6 cellular contexts compared by ENCODE assay signal in genomic region chr14:22819191-22819988, GRCh38. TPM values are rescaled to one million over a fixed set of nuclear protein-coding genes. Genes with fewer than 3 reads are reported as not detected.
DNase-seq lines count a peak whose midpoint lies in the region; ATAC-seq, FAIRE-seq and TF ChIP-seq lines count a peak whose summit lies in the region.

No MANE protein-coding gene starts in this region.

- TF ChIP-seq EP300 in H1 (IDR thresholded peaks at IDR 0.05; ENCODE audit: borderline replicate concordance in 1 of 2, low read depth in 2 of 2, low read length in 2 of 2) (no peak), sigmoid colon (IDR thresholded peaks at IDR 0.05) (no peak)

- no peak overlapping the region for H4K5ac ChIP-seq in H1 (ENCODE audit: insufficient read length, low read depth, low read length)

- H3K56ac ChIP-seq in H1 (replicated peaks; ENCODE audit: insufficient read length, low read depth, low read length), result no peak overlapping the region

- peaks cover 12% of the 10 kb centered on the region for H3K23me2 ChIP-seq in H1 (ENCODE audit: low read depth, low read length)

- DNase-seq in activated naive CD4-positive, alpha-beta T cell treated with anti-CD3 and anti-CD28 coated beads, Interleukin-2, amount 50 U/mL, for 16 hours, result no peak
- peak in 1 of 2 experiments; percentile 68 for DNase-seq in H1 (ENCODE audit: low read depth in 1 of 2, low spot score in 2 of 2)
- DNase-seq in sigmoid colon, result peak; percentile 74
- DNase-seq in activated CD4-positive, CD25-positive, alpha-beta regulatory T cell (lab: John Stamatoyannopoulos, UW), result no peak
- no peak for DNase-seq in T-cell

- no peak overlapping the region for H3K4ac ChIP-seq in H1 (replicated peaks; ENCODE audit: insufficient read length, low read depth, low read length)

- H3K36me3 ChIP-seq in H1 (ENCODE audit: control insufficient read depth in 2 of 4, insufficient read depth in 4 of 4, low read length in 3 of 4), result no peaks in the 10 kb centered on the region
- no peaks in the 10 kb centered on the region for H3K36me3 ChIP-seq in sigmoid colon

- FAIRE-seq in H1 (lab: Jason Lieb, UNC), result no peak

- H3K27ac Mint-ChIP-seq in activated naive CD4-positive, alpha-beta T cell treated with anti-CD3 and anti-CD28 coated beads, Interleukin-2, amount 50 U/mL, for 24 hours, result peak overlapping the region; percentile 42
- H3K27ac Mint-ChIP-seq in T-cell, result no peak overlapping the region

- H3K9ac ChIP-seq in H1 (replicated peaks in 1 of 4; ENCODE audit: extremely low read depth in 1 of 4, low read depth in 3 of 4, low read length in 3 of 4), result no peak overlapping the region

- H3K4me3 ChIP-seq in H1 (ENCODE audit: extremely low read depth in 1 of 4, insufficient read depth in 2 of 4, low read depth in 3 of 4, low read length in 4 of 4), result peak overlapping the region; percentile 5 to 50 (median 24); a peak in 4 of 8 replicates
- peak overlapping the region in 3 of 4 donors; percentile 24 to 33 (median 30) for H3K4me3 ChIP-seq in sigmoid colon

- H3K27me3 ChIP-seq in H1 (replicated peaks in 1 of 4; ENCODE audit: control insufficient read depth in 3 of 4, extremely low read depth in 1 of 4, insufficient read depth in 3 of 4, low read length in 3 of 4) (no peaks in the 10 kb centered on the region), sigmoid colon (no peaks in the 10 kb centered on the region)

- H2AK5ac ChIP-seq in H1 (ENCODE audit: low read depth, low read length), result no peak overlapping the region

- H3K9me3 ChIP-seq in H1 (ENCODE audit: insufficient read depth in 2 of 2, low read depth in 1 of 2, low read length in 1 of 2), result no peaks in the 10 kb centered on the region
- no peaks in the 10 kb centered on the region for H3K9me3 ChIP-seq in sigmoid colon

- WGBS in H1 (ENCODE audit: extremely low coverage in 1 of 2, insufficient coverage in 1 of 2, insufficient read length in 1 of 2, insufficient replicate concordance in 2 of 2, low coverage in 1 of 2, low lambda C conversion rate in 2 of 2, missing lambda C conversion rate in 1 of 2), 2 experiments, result 30% methylated on average over 6 of the region's 9 CpGs; no CpG with 5 or more reads in 1 of the 2 experiments
- WGBS in sigmoid colon, 2 donors, result 20 to 23% methylated on average over 9 of the region's 9 CpGs

- H3K14ac ChIP-seq in H1 (ENCODE audit: insufficient read length), result no peak overlapping the region

- no peaks in the 10 kb centered on the region for H3K27me3 Mint-ChIP-seq in activated naive CD4-positive, alpha-beta T cell treated with anti-CD3 and anti-CD28 coated beads, Interleukin-2, amount 50 U/mL, for 24 hours
- H3K27me3 Mint-ChIP-seq in T-cell, result peaks cover 6 to 13% of the 10 kb centered on the region in 2 donors

- CTCF ChIA-PET in H1 (lab: Charles Lee; ENCODE audit: partially characterized antibody) (interaction anchor here (0.9 to 53.1 kb wide), 17 partner anchors 8 to 263 kb away, joined by 3 to 1562 read pairs (median 4); partner anchors contain the start of genes ABHD4, LRP10, MMP14 and REM2), T-cell (lab: Charles Lee) (interaction anchor here (0.6 to 1.2 kb wide), 4 partner anchors 22 to 167 kb away, joined by 3 to 5 read pairs (median 3); no protein-coding TSS in a partner anchor)

- intact Hi-C loops in sigmoid colon (cut with DNase I), result no loop called here

- H3K27ac ChIP-seq in H1 (ENCODE audit: low read depth, low read length), result no peak overlapping the region
- H3K27ac ChIP-seq in sigmoid colon, result peak overlapping the region; percentile 58 to 63 (median 60)

- no peaks in the 10 kb centered on the region for H3K79me2 ChIP-seq in H1 (ENCODE audit: control insufficient read depth in 1 of 2, insufficient read depth in 2 of 2, low read length in 2 of 2)

- no peak overlapping the region for H3K23ac ChIP-seq in H1 (ENCODE audit: insufficient read length)

- peak overlapping the region; percentile 61; the same call in 1 of the 2 replicates for H2AFZ ChIP-seq in H1 (ENCODE audit: low read length)

- ATAC-seq in T-cell (replicated peaks in 1 of 4), result no peak

- no peaks in the 10 kb centered on the region for H3K79me1 ChIP-seq in H1 (ENCODE audit: low read depth, low read length)

- no peak overlapping the region for H4K91ac ChIP-seq in H1 (replicated peaks; ENCODE audit: insufficient read length, low read length)

- TF ChIP-seq RAD21 in H1 (IDR thresholded peaks at IDR 0.05 in 1 of 2, conservative IDR thresholded peaks at IDR 0.05 in 1 of 2; ENCODE audit: low read depth in 2 of 2, low read length in 2 of 2), result no peak

- peak overlapping the region; percentile 48; the same call in 1 of the 2 replicates for H2BK15ac ChIP-seq in H1 (ENCODE audit: low read length)

- H3K18ac ChIP-seq in H1 (ENCODE audit: extremely low read depth, low read length), result peak overlapping the region; percentile 36

- H3K4me1 ChIP-seq in H1 (replicated peaks in 1 of 4; ENCODE audit: control insufficient read depth in 3 of 4, insufficient read depth in 4 of 4, low read length in 3 of 4), result peaks cover 16 to 36% (median 24%) of the 10 kb centered on the region in 4 experiments
- peaks cover 0 to 31% (median 26%) of the 10 kb centered on the region in 4 donors for H3K4me1 ChIP-seq in sigmoid colon

- peaks cover 28% of the 10 kb centered on the region for H3K4me1 Mint-ChIP-seq in activated naive CD4-positive, alpha-beta T cell treated with anti-CD3 and anti-CD28 coated beads, Interleukin-2, amount 50 U/mL, for 24 hours
- H3K4me1 Mint-ChIP-seq in T-cell, result peaks cover 21 to 26% (median 23%) of the 10 kb centered on the region in 3 donors

- no peaks in the 10 kb centered on the region for H4K20me1 ChIP-seq in H1 (replicated peaks in 1 of 2; ENCODE audit: control insufficient read depth in 1 of 2, insufficient read depth in 2 of 2, low read length in 2 of 2)

- peak overlapping the region; percentile 66; the same call in 1 of the 2 replicates for H4K8ac ChIP-seq in H1 (ENCODE audit: extremely low read depth, insufficient read depth, low read length)

- peak in 1 of 2 experiments; percentile 65; a peak in 1 of 3 replicates for TF ChIP-seq POLR2A in H1 (IDR thresholded peaks at IDR 0.05; ENCODE audit: control extremely low read depth in 1 of 2, low read depth in 2 of 2, low read length in 2 of 2)
- TF ChIP-seq POLR2A in sigmoid colon (IDR thresholded peaks at IDR 0.05), result no peak

- no peak overlapping the region for H3K4me3 Mint-ChIP-seq in activated naive CD4-positive, alpha-beta T cell treated with anti-CD3 and anti-CD28 coated beads, Interleukin-2, amount 50 U/mL, for 24 hours
- no peak overlapping the region for H3K4me3 Mint-ChIP-seq in T-cell

- 0 out of 2 replicates have a peak overlapping the region, but pooled peaks have one; percentile 34 for H2BK20ac ChIP-seq in H1 (ENCODE audit: low read length)

- H2BK5ac ChIP-seq in H1 (ENCODE audit: low read depth, low read length), result peak overlapping the region; percentile 80

- H3K4me2 ChIP-seq in H1 (ENCODE audit: insufficient read depth in 1 of 2, low read depth in 2 of 2, low read length in 2 of 2), result peak overlapping the region; percentile 64 to 70

- no peaks in the 10 kb centered on the region for H3K36me3 Mint-ChIP-seq in activated naive CD4-positive, alpha-beta T cell treated with anti-CD3 and anti-CD28 coated beads, Interleukin-2, amount 50 U/mL, for 24 hours
- no peaks in the 10 kb centered on the region for H3K36me3 Mint-ChIP-seq in T-cell

- H2BK120ac ChIP-seq in H1 (replicated peaks; ENCODE audit: low read depth, low read length), result no peak overlapping the region

- TF ChIP-seq CTCF in H1 (IDR thresholded peaks at IDR 0.05; ENCODE audit: control extremely low read depth in 1 of 3, insufficient read depth in 1 of 3, low read depth in 1 of 3, low read length in 3 of 3) (no peak), sigmoid colon (IDR thresholded peaks at IDR 0.05) (no peak)

- no peaks in the 10 kb centered on the region for H3K9me3 Mint-ChIP-seq in activated naive CD4-positive, alpha-beta T cell treated with anti-CD3 and anti-CD28 coated beads, Interleukin-2, amount 50 U/mL, for 24 hours
- H3K9me3 Mint-ChIP-seq in T-cell, result no peaks in the 10 kb centered on the region

- POLR2A ChIA-PET in H1 (lab: Charles Lee; ENCODE audit: partially characterized antibody), result interaction anchor here (0.6 to 7.1 kb wide), 10 partner anchors 11 to 230 kb away, joined by 3 to 136 read pairs (median 4); partner anchors contain the start of genes MMP14 and OXA1L
- POLR2A ChIA-PET in T-cell (lab: Charles Lee), result no interaction called here

- H2BK12ac ChIP-seq in H1 (ENCODE audit: low read depth, low read length), result peak overlapping the region; percentile 3; the same call in 1 of the 2 replicates

RNA-seq across cellular contexts. Expression of gene SLC7A7, which starts 4.2 kb away (rescaled TPM):
- 5.8 and 6.3 TPM in 2 replicates for total RNA-seq in H1 (2021; fragmentation: NEBNext Ultra II Directional; extraction: Animal tissue kit (Norgen Biotek cat#: 25700))
- polyA plus RNA-seq in H1 (2011; rRNA removed), result 14.9 and 15.0 TPM in 2 replicates
- polyA plus RNA-seq in H1 (2011; cell fraction: cytosol; rRNA removed), result 10.3 TPM
- polyA plus RNA-seq in H1 (2011; cell fraction: nucleus; rRNA removed), result 8.1 TPM
- 5.0 to 6.8 TPM (median 5.6 TPM) in 4 replicates for polyA plus RNA-seq in H1 (2012, experiment 1 of 2)
- polyA plus RNA-seq in H1 (2012, experiment 2 of 2), result 4.1 TPM
- polyA plus RNA-seq in H1 (2013, experiment 1 of 2), result 7.1 TPM
- 7.1 TPM for polyA plus RNA-seq in H1 (2013, experiment 2 of 2)
- 11.7 and 13.5 TPM in 2 replicates for polyA minus RNA-seq in H1 (2011; rRNA and poly(A)+ RNA removed)
- polyA minus RNA-seq in H1 (2011; cell fraction: cytosol; rRNA and poly(A)+ RNA removed), result 3.2 TPM
- polyA minus RNA-seq in H1 (2011; cell fraction: nucleus; rRNA and poly(A)+ RNA removed), result 5.0 TPM
- total RNA-seq in sigmoid colon, result 10 to 100 TPM; 16.1 to 23.5 (median 16.5) TPM
- 10 to 100 TPM; 15.6 to 22.7 (median 16.4) TPM for polyA plus RNA-seq in sigmoid colon
- 1 to 10 TPM in 2 of 5 donors, under 1 TPM in 2, not detected in 1; 0.75 to 1.8 (median 0.98) TPM for total RNA-seq in T-cell

RNA-seq across cellular contexts. Expression of gene MRPL52, which starts 10.3 kb away (rescaled TPM):
- 172 and 176 TPM in 2 replicates for total RNA-seq in H1 (2021; fragmentation: NEBNext Ultra II Directional; extraction: Animal tissue kit (Norgen Biotek cat#: 25700))
- polyA plus RNA-seq in H1 (2011; rRNA removed), result 70.5 and 109 TPM in 2 replicates
- 108 TPM for polyA plus RNA-seq in H1 (2011; cell fraction: cytosol; rRNA removed)
- 74.0 TPM for polyA plus RNA-seq in H1 (2011; cell fraction: nucleus; rRNA removed)
- 186 to 208 TPM (median 197 TPM) in 4 replicates for polyA plus RNA-seq in H1 (2012, experiment 1 of 2)
- 516 TPM for polyA plus RNA-seq in H1 (2012, experiment 2 of 2)
- polyA plus RNA-seq in H1 (2013, experiment 1 of 2), result 328 TPM
- polyA plus RNA-seq in H1 (2013, experiment 2 of 2), result 334 TPM
- polyA minus RNA-seq in H1 (2011; rRNA and poly(A)+ RNA removed), result 9.8 and 12.4 TPM in 2 replicates
- 41.0 TPM for polyA minus RNA-seq in H1 (2011; cell fraction: cytosol; rRNA and poly(A)+ RNA removed)
- polyA minus RNA-seq in H1 (2011; cell fraction: nucleus; rRNA and poly(A)+ RNA removed), result 34.9 TPM
- 100 to 1,000 TPM in 1 of 4 donors, 10 to 100 TPM in 3; 54.6 to 333 (median 58.3) TPM for total RNA-seq in sigmoid colon
- polyA plus RNA-seq in sigmoid colon, result 100 to 1,000 TPM in 2 of 3 donors, 10 to 100 TPM in 1; 64.3 to 117 (median 105) TPM
- total RNA-seq in T-cell, result 10 to 100 TPM; 36.5 to 70.1 (median 62.2) TPM

RNA-seq across cellular contexts. Expression of gene MMP14, which starts 17.0 kb away (rescaled TPM):
- total RNA-seq in H1 (2021; fragmentation: NEBNext Ultra II Directional; extraction: Animal tissue kit (Norgen Biotek cat#: 25700)), result 83.1 and 86.8 TPM in 2 replicates
- polyA plus RNA-seq in H1 (2011; rRNA removed) (58.2 and 81.6 TPM in 2 replicates), sigmoid colon (10 to 100 TPM; 21.0 to 85.4 (median 33.5) TPM)
- 61.6 TPM for polyA plus RNA-seq in H1 (2011; cell fraction: cytosol; rRNA removed)
- polyA plus RNA-seq in H1 (2011; cell fraction: nucleus; rRNA removed), result 147 TPM
- 54.3 to 67.5 TPM (median 63.3 TPM) in 4 replicates for polyA plus RNA-seq in H1 (2012, experiment 1 of 2)
- polyA plus RNA-seq in H1 (2012, experiment 2 of 2), result 60.0 TPM
- 277 TPM for polyA plus RNA-seq in H1 (2013, experiment 1 of 2)
- polyA plus RNA-seq in H1 (2013, experiment 2 of 2), result 290 TPM
- 46.1 and 61.0 TPM in 2 replicates for polyA minus RNA-seq in H1 (2011; rRNA and poly(A)+ RNA removed)
- 28.2 TPM for polyA minus RNA-seq in H1 (2011; cell fraction: cytosol; rRNA and poly(A)+ RNA removed)
- polyA minus RNA-seq in H1 (2011; cell fraction: nucleus; rRNA and poly(A)+ RNA removed), result 24.5 TPM
- total RNA-seq in sigmoid colon (100 to 1,000 TPM in 3 of 4 donors, 10 to 100 TPM in 1; 86.6 to 140 (median 115) TPM), T-cell (1 to 10 TPM; 1.9 to 3.7 (median 2.3) TPM)

RNA-seq across cellular contexts. Expression of gene LRP10, which starts 52.1 kb away (rescaled TPM):
- 15.6 and 15.7 TPM in 2 replicates for total RNA-seq in H1 (2021; fragmentation: NEBNext Ultra II Directional; extraction: Animal tissue kit (Norgen Biotek cat#: 25700))
- polyA plus RNA-seq in H1 (2011; rRNA removed) (12.4 and 22.8 TPM in 2 replicates), sigmoid colon (100 to 1,000 TPM in 1 of 3 donors, 10 to 100 TPM in 2; 34.4 to 139 (median 42.6) TPM)
- 10.6 TPM for polyA plus RNA-seq in H1 (2011; cell fraction: cytosol; rRNA removed)
- polyA plus RNA-seq in H1 (2011; cell fraction: nucleus; rRNA removed), result 21.0 TPM
- 10.6 to 17.3 TPM (median 14.7 TPM) in 4 replicates for polyA plus RNA-seq in H1 (2012, experiment 1 of 2)
- polyA plus RNA-seq in H1 (2012, experiment 2 of 2), result 13.0 TPM
- polyA plus RNA-seq in H1 (2013, experiment 1 of 2), result 15.4 TPM
- 15.6 TPM for polyA plus RNA-seq in H1 (2013, experiment 2 of 2)
- 21.1 and 22.8 TPM in 2 replicates for polyA minus RNA-seq in H1 (2011; rRNA and poly(A)+ RNA removed)
- polyA minus RNA-seq in H1 (2011; cell fraction: cytosol; rRNA and poly(A)+ RNA removed), result 13.1 TPM
- polyA minus RNA-seq in H1 (2011; cell fraction: nucleus; rRNA and poly(A)+ RNA removed), result 11.9 TPM
- total RNA-seq in sigmoid colon (100 to 1,000 TPM in 2 of 4 donors, 10 to 100 TPM in 2; 75.3 to 124 (median 95.1) TPM), T-cell (100 to 1,000 TPM in 1 of 5 donors, 10 to 100 TPM in 4; 67.0 to 103 (median 89.9) TPM)

RNA-seq across cellular contexts. Expression of gene OXA1L, which starts 52.9 kb away (rescaled TPM):
- total RNA-seq in H1 (2021; fragmentation: NEBNext Ultra II Directional; extraction: Animal tissue kit (Norgen Biotek cat#: 25700)), result 125 and 129 TPM in 2 replicates
- polyA plus RNA-seq in H1 (2011; rRNA removed), result 163 and 199 TPM in 2 replicates
- 161 TPM for polyA plus RNA-seq in H1 (2011; cell fraction: cytosol; rRNA removed)
- polyA plus RNA-seq in H1 (2011; cell fraction: nucleus; rRNA removed), result 338 TPM
- polyA plus RNA-seq in H1 (2012, experiment 1 of 2), result 139 to 155 TPM (median 146 TPM) in 4 replicates
- 85.9 TPM for polyA plus RNA-seq in H1 (2012, experiment 2 of 2)
- 149 TPM for polyA plus RNA-seq in H1 (2013, experiment 1 of 2)
- polyA plus RNA-seq in H1 (2013, experiment 2 of 2), result 147 TPM
- polyA minus RNA-seq in H1 (2011; rRNA and poly(A)+ RNA removed), result 144 and 170 TPM in 2 replicates
- polyA minus RNA-seq in H1 (2011; cell fraction: cytosol; rRNA and poly(A)+ RNA removed), result 97.9 TPM
- polyA minus RNA-seq in H1 (2011; cell fraction: nucleus; rRNA and poly(A)+ RNA removed), result 107 TPM
- 100 to 1,000 TPM in 2 of 4 donors, 10 to 100 TPM in 2; 95.2 to 108 (median 102) TPM for total RNA-seq in sigmoid colon
- polyA plus RNA-seq in sigmoid colon, result 100 to 1,000 TPM in 1 of 3 donors, 10 to 100 TPM in 2; 85.1 to 113 (median 85.9) TPM
- 100 to 1,000 TPM; 130 to 152 (median 136) TPM for total RNA-seq in T-cell

Comparison
In these comparisons a context has a peak if more than half of its experiments do, and no peak if none do; other contexts are left out.
1. RNA of gene MMP14, which starts 17.0 kb away (total RNA-seq): 86.6 to 140 TPM in sigmoid colon and 83.1 to 86.8 TPM in H1; 1.9 to 3.7 TPM in T-cell; every median in the first group is over 10 times any median in the second.